39 cellular contexts compared by ENCODE assay signal in genomic region chr11:1538153-1538552, GRCh38. TPM values are rescaled to one million over a fixed set of nuclear protein-coding genes. Genes with fewer than 3 reads are reported as not detected.
"Had no signal": no experiment of that assay in that cellular context is flagged by ENCODE, and none has a peak within 500 bp of the region (broad histone marks: within the 10 kb centered on the region; RNA-seq: fewer than 3 reads in every experiment).

No MANE protein-coding gene starts in this region.

- H3K9me3 Mint-ChIP-seq: activated B cell treated with CpG ODN at 0.5 μM for 24 hours; activated CD4-positive, alpha-beta memory T cell treated with anti-CD3 and anti-CD28 coated beads for 36 hours; activated CD4-positive, alpha-beta T cell treated with anti-CD3 and anti-CD28 coated beads, Interleukin-2, amount 10 ng/mL, durations not matched to agents 24 days and 14 days; activated CD8-positive, alpha-beta T cell treated with anti-CD3 and anti-CD28 coated beads for 36 hours; activated naive CD4-positive, alpha-beta T cell treated with anti-CD3 and anti-CD28 coated beads for 36 hours; activated naive CD4-positive, alpha-beta T cell treated with anti-CD3 and anti-CD28 coated beads, Interleukin-2, amount 50 U/mL, for 72 hours; activated naive CD8-positive, alpha-beta T cell treated with anti-CD3 and anti-CD28 coated beads for 36 hours; activated T-cell treated with anti-CD3 and anti-CD28 coated beads, Interleukin-2, amount 50 U/mL, for 4 hours; activated T-cell treated with anti-CD3 and anti-CD28 coated beads, Interleukin-2, amount 50 U/mL, for 72 hours; activated T-helper 1 cell treated with anti-CD3 and anti-CD28 coated beads, Interleukin-12 subunit alpha, Interleukin-12 subunit beta, Interleukin-2, Interleukin-4 antibody, amounts not matched to agents 30 ng/mL and 10 ng/mL and 1 ng/mL, durations not matched to agents 14 hours and 24 hours and 36 hours; activated T-helper 17 cell treated with anti-CD3 and anti-CD28 coated beads, Interleukin-2, amount 50 U/mL, for 72 hours; central memory CD8-positive, alpha-beta T cell; T-helper 1 cell treated with Interleukin-12 subunit alpha and Interleukin-12 subunit beta and Interleukin-4 antibody, amounts not matched to agents 30 μg/mL and 1 μg/mL, for 36 hours; T-helper 2 cell treated with Interferon-gamma antibody and Interleukin-4, amounts not matched to agents 5 μg/mL and 100 μg/mL, for 36 hours had no signal

- H3K36me3 ChIP-seq: adrenal gland, brain microvascular endothelial cell, breast epithelium had no signal

- H3K27ac ChIP-seq: adrenal gland, body of pancreas, brain microvascular endothelial cell, breast epithelium, VCaP had no signal

- ATAC-seq: activated CD8-positive, alpha-beta T cell treated with anti-CD3 and anti-CD28 coated beads for 36 hours; activated naive CD4-positive, alpha-beta T cell treated with anti-CD3 and anti-CD28 coated beads, Interleukin-2, amount 50 U/mL, for 72 hours; activated T-cell treated with anti-CD3 and anti-CD28 coated beads, Interleukin-2, amount 50 U/mL, for 4 hours; activated T-cell treated with anti-CD3 and anti-CD28 coated beads, Interleukin-2, amount 50 U/mL, for 72 hours; activated T-helper 17 cell treated with anti-CD3 and anti-CD28 coated beads, Interleukin-2, amount 50 U/mL, for 72 hours; body of pancreas had no signal

- H3K36me3 Mint-ChIP-seq: activated CD4-positive, alpha-beta memory T cell treated with anti-CD3 and anti-CD28 coated beads for 36 hours; activated naive CD4-positive, alpha-beta T cell treated with anti-CD3 and anti-CD28 coated beads, Interleukin-2, amount 50 U/mL, for 72 hours; activated naive CD8-positive, alpha-beta T cell treated with anti-CD3 and anti-CD28 coated beads for 36 hours had no signal

- H3K27me3 ChIP-seq: adrenal gland, body of pancreas, breast epithelium had no signal

- H3K9me3 ChIP-seq: adrenal gland, body of pancreas, breast epithelium had no signal

- H3K4me3 ChIP-seq: adrenal gland, body of pancreas, breast epithelium had no signal

- H3K4me3 Mint-ChIP-seq: activated B cell treated with CpG ODN at 0.5 μM for 24 hours; activated CD4-positive, alpha-beta memory T cell treated with anti-CD3 and anti-CD28 coated beads for 36 hours; activated CD4-positive, alpha-beta T cell treated with anti-CD3 and anti-CD28 coated beads, Interleukin-2, amount 10 ng/mL, durations not matched to agents 24 days and 14 days; activated CD8-positive, alpha-beta T cell treated with anti-CD3 and anti-CD28 coated beads for 36 hours; activated naive CD4-positive, alpha-beta T cell treated with anti-CD3 and anti-CD28 coated beads for 36 hours; activated naive CD8-positive, alpha-beta T cell treated with anti-CD3 and anti-CD28 coated beads for 36 hours; activated T-cell treated with anti-CD3 and anti-CD28 coated beads, Interleukin-2, amount 50 U/mL, for 4 hours; activated T-cell treated with anti-CD3 and anti-CD28 coated beads, Interleukin-2, amount 50 U/mL, for 72 hours; activated T-helper 1 cell treated with anti-CD3 and anti-CD28 coated beads, Interleukin-12 subunit alpha, Interleukin-12 subunit beta, Interleukin-2, Interleukin-4 antibody, amounts not matched to agents 30 ng/mL and 10 ng/mL and 1 ng/mL, durations not matched to agents 14 hours and 24 hours and 36 hours; activated T-helper 17 cell treated with anti-CD3 and anti-CD28 coated beads, Interleukin-2, amount 50 U/mL, for 72 hours; central memory CD8-positive, alpha-beta T cell; T-helper 1 cell treated with Interleukin-12 subunit alpha and Interleukin-12 subunit beta and Interleukin-4 antibody, amounts not matched to agents 30 μg/mL and 1 μg/mL, for 36 hours; T-helper 2 cell treated with Interferon-gamma antibody and Interleukin-4, amounts not matched to agents 5 μg/mL and 100 μg/mL, for 36 hours had no signal

- DNase-seq: activated B cell treated with CpG ODN at 0.5 μM for 24 hours; activated CD4-positive, alpha-beta memory T cell treated with anti-CD3 and anti-CD28 coated beads for 36 hours; activated CD4-positive, alpha-beta T cell treated with anti-CD3 and anti-CD28 coated beads for 4 hours; activated CD4-positive, alpha-beta T cell treated with anti-CD3 and anti-CD28 coated beads, Interleukin-2, amount 10 ng/mL, durations not matched to agents 24 days and 14 days; activated CD4-positive, alpha-beta T cell treated with anti-CD3 and anti-CD28 coated beads, Interleukin-2, amount 50 U/mL, for 1 hour; activated CD4-positive, alpha-beta T cell treated with anti-CD3 and anti-CD28 coated beads, Interleukin-2, amount 50 U/mL, for 4 hours; activated CD4-positive, CD25-positive, alpha-beta regulatory T cell treated with anti-CD3 and anti-CD28 coated beads, Interleukin-2, amount 50 U/mL, for 72 hours; activated CD8-positive, alpha-beta memory T cell treated with anti-CD3 and anti-CD28 coated beads, Interleukin-2, amount 50 U/mL, for 4 hours; activated CD8-positive, alpha-beta T cell treated with anti-CD3 and anti-CD28 coated beads for 36 hours; activated effector memory CD4-positive, alpha-beta T cell treated with anti-CD3 and anti-CD28 coated beads, Interleukin-2, amount 50 U/mL, for 16 hours; activated gamma-delta T cell treated with Interleukin-2 at 50 U/mL for 16 hours; activated naive CD4-positive, alpha-beta T cell; activated naive CD4-positive, alpha-beta T cell treated with anti-CD3 and anti-CD28 coated beads for 36 hours; activated naive CD8-positive, alpha-beta T cell treated with anti-CD3 and anti-CD28 coated beads for 36 hours; activated T-cell treated with anti-CD3 and anti-CD28 coated beads for 4 hours; activated T-cell treated with anti-CD3 and anti-CD28 coated beads, Interleukin-2, amount 50 U/mL, for 1 hour; activated T-cell treated with anti-CD3 and anti-CD28 coated beads, Interleukin-2, amount 50 U/mL, for 4 hours; activated T-cell treated with anti-CD3 and anti-CD28 coated beads, Interleukin-2, amount 50 U/mL, for 72 hours; adrenal gland; amniotic stem cell; aorta; body of pancreas; brain microvascular endothelial cell; caudate nucleus; cerebellar nuclear complex; T-helper 1 cell; T-helper 2 cell; T-helper 9 cell had no signal

- H3K27me3 Mint-ChIP-seq: activated CD4-positive, alpha-beta memory T cell treated with anti-CD3 and anti-CD28 coated beads for 36 hours; activated naive CD8-positive, alpha-beta T cell treated with anti-CD3 and anti-CD28 coated beads for 36 hours; activated T-helper 17 cell treated with anti-CD3 and anti-CD28 coated beads, Interleukin-2, amount 50 U/mL, for 72 hours; central memory CD8-positive, alpha-beta T cell had no signal

- H3K27ac Mint-ChIP-seq: activated B cell treated with CpG ODN at 0.5 μM for 24 hours; activated CD4-positive, alpha-beta memory T cell treated with anti-CD3 and anti-CD28 coated beads for 36 hours; activated CD4-positive, alpha-beta T cell treated with anti-CD3 and anti-CD28 coated beads, Interleukin-2, amount 10 ng/mL, durations not matched to agents 24 days and 14 days; activated CD8-positive, alpha-beta T cell treated with anti-CD3 and anti-CD28 coated beads for 36 hours; activated naive CD4-positive, alpha-beta T cell treated with anti-CD3 and anti-CD28 coated beads for 36 hours; activated naive CD4-positive, alpha-beta T cell treated with anti-CD3 and anti-CD28 coated beads, Interleukin-2, amount 50 U/mL, for 72 hours; activated naive CD8-positive, alpha-beta T cell treated with anti-CD3 and anti-CD28 coated beads for 36 hours; activated T-cell treated with anti-CD3 and anti-CD28 coated beads, Interleukin-2, amount 50 U/mL, for 72 hours; activated T-helper 1 cell treated with anti-CD3 and anti-CD28 coated beads, Interleukin-12 subunit alpha, Interleukin-12 subunit beta, Interleukin-2, Interleukin-4 antibody, amounts not matched to agents 30 ng/mL and 10 ng/mL and 1 ng/mL, durations not matched to agents 14 hours and 24 hours and 36 hours; activated T-helper 17 cell treated with anti-CD3 and anti-CD28 coated beads, Interleukin-2, amount 50 U/mL, for 72 hours; T-helper 1 cell treated with Interleukin-12 subunit alpha and Interleukin-12 subunit beta and Interleukin-4 antibody, amounts not matched to agents 30 μg/mL and 1 μg/mL, for 36 hours; T-helper 2 cell treated with Interferon-gamma antibody and Interleukin-4, amounts not matched to agents 5 μg/mL and 100 μg/mL, for 36 hours had no signal

RNA-seq across cellular contexts. Expression of gene KRTAP5-1, which starts 46.9 kb away (rescaled TPM):
- total RNA-seq: activated B cell treated with CpG ODN at 0.5 μM for 24 hours; activated CD4-positive, alpha-beta memory T cell treated with anti-CD3 and anti-CD28 coated beads for 36 hours; activated CD4-positive, alpha-beta T cell treated with anti-CD3 and anti-CD28 coated beads, Interleukin-2, amount 10 ng/mL, durations not matched to agents 24 days and 14 days; activated CD8-positive, alpha-beta memory T cell treated with anti-CD3 and anti-CD28 coated beads for 36 hours; activated CD8-positive, alpha-beta T cell treated with anti-CD3 and anti-CD28 coated beads for 36 hours; activated naive CD4-positive, alpha-beta T cell treated with anti-CD3 and anti-CD28 coated beads for 36 hours; activated naive CD4-positive, alpha-beta T cell treated with anti-CD3 and anti-CD28 coated beads, Interleukin-2, amount 50 U/mL, for 72 hours; activated naive CD8-positive, alpha-beta T cell treated with anti-CD3 and anti-CD28 coated beads for 36 hours; activated T-cell treated with anti-CD3 and anti-CD28 coated beads, Interleukin-2, amount 50 U/mL, for 4 hours; activated T-cell treated with anti-CD3 and anti-CD28 coated beads, Interleukin-2, amount 50 U/mL, for 72 hours; activated T-helper 1 cell treated with anti-CD3 and anti-CD28 coated beads, Interleukin-12 subunit alpha, Interleukin-12 subunit beta, Interleukin-2, Interleukin-4 antibody, amounts not matched to agents 30 ng/mL and 10 ng/mL and 1 ng/mL, durations not matched to agents 14 hours and 24 hours and 36 hours; activated T-helper 17 cell treated with anti-CD3 and anti-CD28 coated beads, Interleukin-2, amount 50 U/mL, for 72 hours; adrenal gland; aorta; astrocyte; body of pancreas; breast epithelium; chondrocyte had no signal

RNA-seq across cellular contexts. Expression of gene KRTAP5-2, which starts 59.9 kb away (rescaled TPM):
- total RNA-seq: activated B cell treated with CpG ODN at 0.5 μM for 24 hours; activated CD4-positive, alpha-beta memory T cell treated with anti-CD3 and anti-CD28 coated beads for 36 hours; activated CD4-positive, alpha-beta T cell treated with anti-CD3 and anti-CD28 coated beads, Interleukin-2, amount 10 ng/mL, durations not matched to agents 24 days and 14 days; activated CD8-positive, alpha-beta memory T cell treated with anti-CD3 and anti-CD28 coated beads for 36 hours; activated CD8-positive, alpha-beta T cell treated with anti-CD3 and anti-CD28 coated beads for 36 hours; activated naive CD4-positive, alpha-beta T cell treated with anti-CD3 and anti-CD28 coated beads for 36 hours; activated naive CD4-positive, alpha-beta T cell treated with anti-CD3 and anti-CD28 coated beads, Interleukin-2, amount 50 U/mL, for 72 hours; activated naive CD8-positive, alpha-beta T cell treated with anti-CD3 and anti-CD28 coated beads for 36 hours; activated T-cell treated with anti-CD3 and anti-CD28 coated beads, Interleukin-2, amount 50 U/mL, for 4 hours; activated T-cell treated with anti-CD3 and anti-CD28 coated beads, Interleukin-2, amount 50 U/mL, for 72 hours; activated T-helper 1 cell treated with anti-CD3 and anti-CD28 coated beads, Interleukin-12 subunit alpha, Interleukin-12 subunit beta, Interleukin-2, Interleukin-4 antibody, amounts not matched to agents 30 ng/mL and 10 ng/mL and 1 ng/mL, durations not matched to agents 14 hours and 24 hours and 36 hours; activated T-helper 17 cell treated with anti-CD3 and anti-CD28 coated beads, Interleukin-2, amount 50 U/mL, for 72 hours; adrenal gland; aorta; astrocyte; body of pancreas; breast epithelium; chondrocyte had no signal
